ENCODE assay signal across 21 cellular contexts in the genomic region with DNA sequence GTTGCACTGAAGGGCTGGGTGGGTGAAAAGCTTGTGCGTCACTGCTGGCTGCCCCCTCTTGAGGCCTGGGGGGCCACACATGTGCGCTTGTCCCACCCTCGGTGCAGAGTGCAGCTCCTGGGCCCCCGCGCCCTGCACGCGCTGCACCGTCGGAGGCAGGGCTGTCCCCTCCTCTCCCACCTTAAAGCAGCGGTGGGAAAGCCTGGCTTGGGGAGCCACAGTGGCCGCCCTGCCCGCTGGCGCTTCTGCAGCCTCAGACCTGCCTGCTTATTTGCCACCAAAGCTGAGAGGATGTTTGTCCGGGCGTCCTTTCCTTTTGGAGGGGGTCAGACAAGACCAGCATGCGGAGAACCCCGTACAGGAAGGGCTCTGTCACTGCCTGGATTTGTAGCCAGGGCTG. TPM values are rescaled to one million over a fixed set of nuclear protein-coding genes. Genes with fewer than 3 reads are reported as not detected.
DNase-seq lines count a peak whose midpoint lies in the region; ATAC-seq, FAIRE-seq and TF ChIP-seq lines count a peak whose summit lies in the region.
"Had no signal": no experiment of that assay in that cellular context is flagged by ENCODE, and none has a peak within 500 bp of the region (broad histone marks: within the 10 kb centered on the region; RNA-seq: fewer than 3 reads in every experiment).

No MANE protein-coding gene starts in this region.

- no peak for TF ChIP-seq EP300 in HepG2 (IDR thresholded peaks at IDR 0.05; ENCODE audit: low read depth in 2 of 2, low read length in 2 of 2)
- no peak for TF ChIP-seq EP300 in HepG2 (CRISPR knock-in tag; IDR thresholded peaks at IDR 0.05; ENCODE audit: borderline replicate concordance)

- H4K20me1 ChIP-seq in HepG2 (ENCODE audit: insufficient read depth, low read length): no peaks in the 10 kb centered on the region

- TF ChIP-seq CTCF in HepG2 (CRISPR knock-in tag; IDR thresholded peaks at IDR 0.05) (no peak), right lobe of liver (IDR thresholded peaks at IDR 0.05) (no peak), RWPE1 (conservative IDR thresholded peaks at IDR 0.05; ENCODE audit: low read depth) (no peak)

- no peaks in the 10 kb centered on the region for H3K27me3 ChIP-seq in HepG2 (ENCODE audit: control insufficient read depth in 1 of 2, insufficient read depth in 2 of 2, low read length in 2 of 2)
- no peaks in the 10 kb centered on the region for H3K27me3 ChIP-seq in right lobe of liver
- no peaks in the 10 kb centered on the region for H3K27me3 ChIP-seq in mesenchymal stem cell (ENCODE audit: control insufficient read depth in 1 of 2, insufficient read depth in 1 of 2, low read length in 2 of 2)
- H3K27me3 ChIP-seq: Peyer's patch, SJCRH30 had no signal

- no peak overlapping the region for H3K4me3 ChIP-seq in HepG2 (replicated peaks in 1 of 3; ENCODE audit: insufficient read depth in 1 of 3, low read depth in 2 of 3, low read length in 3 of 3)
- no peak overlapping the region for H3K4me3 ChIP-seq in right lobe of liver
- H3K4me3 ChIP-seq in mesenchymal stem cell (ENCODE audit: insufficient read depth in 1 of 2, low read depth in 1 of 2, low read length in 2 of 2): peak overlapping the region in 1 of 2 experiments; percentile 65
- H3K4me3 ChIP-seq: Peyer's patch, SJCRH30 had no signal

- H3K9ac ChIP-seq in HepG2 (ENCODE audit: insufficient read depth, low read depth, low read length) (no peak overlapping the region), mesenchymal stem cell (ENCODE audit: low read length) (peak overlapping the region; percentile 84)
- H3K9ac ChIP-seq: KMS-11 had no signal

- BruUV-seq in HepG2 (replicated peaks; lab: Mats Ljungman, UMichigan): no TSS peak

- H2BK12ac ChIP-seq in mesenchymal stem cell (ENCODE audit: low read length in 2 of 2): peak overlapping the region in 1 of 2 experiments; percentile 25

- DNase-seq in HepG2 (ENCODE audit: low spot score) (no peak), right lobe of liver (no peak), RWPE1 (ENCODE audit: low spot score) (no peak), mesenchymal stem cell (no peak), NCI-H1092 treated with DMSO at 0.1 percent for 48 hours (lab: John Stamatoyannopoulos, UW) (no peak)
- DNase-seq: CD4-positive, CD25-positive, alpha-beta regulatory T cell; DMS79; GOT3; NCI-H1105 treated with DMSO at 0.1 percent for 48 hours; NCI-H1694; NCI-H2081 treated with DMSO at 0.1 percent for 48 hours; NCI-H2171 treated with DMSO at 0.1 percent for 48 hours; NCI-H446; NCI-H526; Peyer's patch; SJCRH30; T-helper 1 cell had no signal

- peaks cover 56% of the 10 kb centered on the region for H3K79me1 ChIP-seq in mesenchymal stem cell (replicated peaks; ENCODE audit: low read length, poor library complexity, severe bottlenecking)

- CTCF ChIA-PET in HepG2 (lab: Yijun Ruan, JAX; ENCODE audit: low intra/inter-chr PET ratio, low total read pairs) (no interaction called here), RWPE1 (lab: Yijun Ruan, JAX) (no interaction called here)

- POLR2A ChIA-PET in HepG2 (lab: Yijun Ruan, JAX): no interaction called here
- POLR2A ChIA-PET in RWPE1 (lab: Yijun Ruan, JAX; ENCODE audit: low non-redundant PET): no interaction called here

- no peak for TF ChIP-seq RAD21 in HepG2 (CRISPR knock-in tag; IDR thresholded peaks at IDR 0.05)

- H3K14ac ChIP-seq in mesenchymal stem cell (ENCODE audit: low read length in 2 of 2): no peak overlapping the region

- no peak overlapping the region for H2AK5ac ChIP-seq in mesenchymal stem cell (ENCODE audit: low read length, severe bottlenecking)

- TF ChIP-seq POLR2A in HepG2 (IDR thresholded peaks at IDR 0.05; ENCODE audit: insufficient read depth in 1 of 2, low read depth in 2 of 2, low read length in 2 of 2) (no peak), right lobe of liver (IDR thresholded peaks at IDR 0.05) (no peak)

- FAIRE-seq in HepG2 (lab: Jason Lieb, UNC): no peak
- FAIRE-seq: A204.1 had no signal

- H3K18ac ChIP-seq in mesenchymal stem cell (ENCODE audit: low read depth in 1 of 2, low read length in 2 of 2): no peak overlapping the region

- H2BK5ac ChIP-seq in mesenchymal stem cell (ENCODE audit: low read depth, low read length, poor library complexity, severe bottlenecking): no peak overlapping the region

- 95% methylated on average over 15 of the region's 17 CpGs for WGBS in HepG2 (ENCODE audit: low lambda C conversion rate)
- 98% methylated on average over 7 of the region's 17 CpGs for WGBS in right lobe of liver (ENCODE audit: insufficient coverage, low coverage, low lambda C conversion rate, missing lambda C conversion rate)
- 94% methylated on average over 17 of the region's 17 CpGs for WGBS in mesenchymal stem cell

- peak overlapping the region; percentile 37 for H4K91ac ChIP-seq in mesenchymal stem cell (ENCODE audit: low read length)

- H2AFZ ChIP-seq in HepG2 (ENCODE audit: low read length) (no peak overlapping the region), mesenchymal stem cell (ENCODE audit: low read depth, low read length) (no peak overlapping the region)

- intact Hi-C loops in HepG2 (cut with micrococcal nuclease; ENCODE audit: unreplicated experiment) (no loop called here), right lobe of liver (cut with DNase I) (no loop called here)

- H4K8ac ChIP-seq in mesenchymal stem cell (ENCODE audit: low read length): no peak overlapping the region

- no peak overlapping the region for H3K27ac ChIP-seq in HepG2 (ENCODE audit: extremely low read length, insufficient read depth, low read length)
- H3K27ac ChIP-seq in right lobe of liver: no peak overlapping the region
- peak overlapping the region; percentile 54 for H3K27ac ChIP-seq in RWPE1
- no peak overlapping the region for H3K27ac ChIP-seq in mesenchymal stem cell (ENCODE audit: low read length, poor library complexity, severe bottlenecking)
- H3K27ac ChIP-seq: KMS-11, Peyer's patch, SJCRH30 had no signal

- H3K4me1 ChIP-seq in HepG2 (ENCODE audit: insufficient read depth, low read length): peaks cover 27% of the 10 kb centered on the region
- H3K4me1 ChIP-seq in right lobe of liver: no peaks in the 10 kb centered on the region
- peaks cover 48% of the 10 kb centered on the region for H3K4me1 ChIP-seq in mesenchymal stem cell (ENCODE audit: control insufficient read depth, insufficient read depth, low read depth, low read length)

- H3K79me2 ChIP-seq in HepG2 (ENCODE audit: insufficient read depth, low read length): peaks cover 4% of the 10 kb centered on the region

- no peak overlapping the region for H2BK120ac ChIP-seq in mesenchymal stem cell (ENCODE audit: low read depth, low read length)

- ATAC-seq in HepG2 (no peak), right lobe of liver (no peak), GM18498 (IDR thresholded peaks at IDR 0.05; ENCODE audit: unreplicated experiment) (no peak), GM21526 (IDR thresholded peaks at IDR 0.05; ENCODE audit: low FRiP score, unreplicated experiment) (no peak)

- in situ Hi-C loops in HepG2 (cut with HindIII; ENCODE audit: extremely low pct_ligation_motif_present, low pct_unique_long_range_greater_than_20kb): no loop called here

- H3K23ac ChIP-seq in mesenchymal stem cell (ENCODE audit: low read length in 2 of 2): no peak overlapping the region

- no peak overlapping the region for H3K4ac ChIP-seq in mesenchymal stem cell (ENCODE audit: low read depth in 1 of 2, low read length in 2 of 2)

- H3K4me2 ChIP-seq in HepG2 (ENCODE audit: low read depth, low read length): no peak overlapping the region
- no peak overlapping the region for H3K4me2 ChIP-seq in mesenchymal stem cell (ENCODE audit: low read length, poor library complexity, severe bottlenecking)
- H3K4me2 ChIP-seq: KMS-11 had no signal

- no peak overlapping the region for H2BK15ac ChIP-seq in mesenchymal stem cell (ENCODE audit: low read depth, poor library complexity, severe bottlenecking)

- H3K36me3 ChIP-seq in HepG2 (replicated peaks in 1 of 2; ENCODE audit: control insufficient read depth in 1 of 2, insufficient read depth in 2 of 2, low read length in 2 of 2) (peaks cover 33 to 76% of the 10 kb centered on the region in 2 experiments), right lobe of liver (peaks cover 0 to 32% (median 9%) of the 10 kb centered on the region in 4 donors), mesenchymal stem cell (ENCODE audit: control insufficient read depth in 1 of 2, insufficient read depth in 2 of 2, low read depth in 1 of 2, low read length in 2 of 2) (peaks cover 75 to 76% of the 10 kb centered on the region in 2 experiments)

- H3K9me3 ChIP-seq in HepG2 (ENCODE audit: low read length) (no peaks in the 10 kb centered on the region), right lobe of liver (no peaks in the 10 kb centered on the region), mesenchymal stem cell (ENCODE audit: control insufficient read depth, low read length) (no peaks in the 10 kb centered on the region)
- H3K9me3 ChIP-seq: Peyer's patch, SJCRH30 had no signal

RNA-seq across cellular contexts. Expression of gene PLEKHJ1, which starts 26.7 kb away (rescaled TPM):
- total RNA-seq in HepG2 (2016; rRNA removed; fragmentation: Illumina TruSeq; extraction: Trizol) (108 and 130 TPM in 2 replicates), right lobe of liver (10 to 100 TPM; 24.4 to 49.3 (median 28.6) TPM)
- total RNA-seq in HepG2 (2016; cell fraction: cytosol; rRNA removed; fragmentation: Illumina TruSeq; extraction: Trizol; ENCODE audit: low read depth): 129 and 146 TPM in 2 replicates
- 99.2 and 143 TPM in 2 replicates for total RNA-seq in HepG2 (2016; cell fraction: insoluble cytoplasmic fraction; rRNA removed; fragmentation: Illumina TruSeq; extraction: Trizol)
- 198 and 217 TPM in 2 replicates for total RNA-seq in HepG2 (2016; cell fraction: membrane; rRNA removed; fragmentation: Illumina TruSeq; extraction: Trizol)
- 72.7 and 85.2 TPM in 2 replicates for total RNA-seq in HepG2 (2016; cell fraction: nucleus; rRNA removed; fragmentation: Illumina TruSeq; extraction: Trizol)
- 70.5 and 89.7 TPM in 2 replicates for polyA plus RNA-seq in HepG2 (2011; rRNA removed)
- polyA plus RNA-seq in HepG2 (2011; cell fraction: cytosol; rRNA removed): 94.0 and 125 TPM in 2 replicates
- 130 and 144 TPM in 2 replicates for polyA plus RNA-seq in HepG2 (2011; cell fraction: nucleus; rRNA removed)
- 41.8 and 57.9 TPM in 2 replicates for polyA plus RNA-seq in HepG2 (2012)
- polyA plus RNA-seq in HepG2 (2016; cell fraction: cytosol; fragmentation: Illumina TruSeq; extraction: Trizol; ENCODE audit: low read depth): 147 and 176 TPM in 2 replicates
- polyA plus RNA-seq in HepG2 (2016; cell fraction: insoluble cytoplasmic fraction; fragmentation: Illumina TruSeq; extraction: Trizol; ENCODE audit: low read depth): 97.4 and 103 TPM in 2 replicates
- 170 and 175 TPM in 2 replicates for polyA plus RNA-seq in HepG2 (2016; cell fraction: membrane; fragmentation: Illumina TruSeq; extraction: Trizol; ENCODE audit: low read depth)
- 156 and 163 TPM in 2 replicates for polyA plus RNA-seq in HepG2 (2016; cell fraction: nucleus; fragmentation: Illumina TruSeq; extraction: Trizol; ENCODE audit: insufficient read depth, low read depth)
- 33.4 and 58.0 TPM in 2 replicates for polyA minus RNA-seq in HepG2 (2011; rRNA and poly(A)+ RNA removed; ENCODE audit: low replicate concordance)
- polyA minus RNA-seq in HepG2 (2011; cell fraction: cytosol; rRNA and poly(A)+ RNA removed): 18.1 and 22.7 TPM in 2 replicates
- polyA minus RNA-seq in HepG2 (2011; cell fraction: nucleus; rRNA and poly(A)+ RNA removed): 23.2 and 28.0 TPM in 2 replicates
- polyA plus RNA-seq in mesenchymal stem cell (2013, experiment 1 of 2): 53.7 TPM
- polyA plus RNA-seq in mesenchymal stem cell (2013, experiment 2 of 2): 52.9 TPM

RNA-seq across cellular contexts. Expression of gene SF3A2, which starts 27.2 kb away (rescaled TPM):
- 8.8 and 10.1 TPM in 2 replicates for total RNA-seq in HepG2 (2016; rRNA removed; fragmentation: Illumina TruSeq; extraction: Trizol)
- 11.7 and 13.9 TPM in 2 replicates for total RNA-seq in HepG2 (2016; cell fraction: cytosol; rRNA removed; fragmentation: Illumina TruSeq; extraction: Trizol; ENCODE audit: low read depth)
- 8.6 and 13.2 TPM in 2 replicates for total RNA-seq in HepG2 (2016; cell fraction: insoluble cytoplasmic fraction; rRNA removed; fragmentation: Illumina TruSeq; extraction: Trizol)
- total RNA-seq in HepG2 (2016; cell fraction: membrane; rRNA removed; fragmentation: Illumina TruSeq; extraction: Trizol): 13.1 and 15.2 TPM in 2 replicates
- total RNA-seq in HepG2 (2016; cell fraction: nucleus; rRNA removed; fragmentation: Illumina TruSeq; extraction: Trizol): 16.1 and 17.8 TPM in 2 replicates
- polyA plus RNA-seq in HepG2 (2011; rRNA removed): 7.9 and 8.6 TPM in 2 replicates
- 6.1 and 7.3 TPM in 2 replicates for polyA plus RNA-seq in HepG2 (2011; cell fraction: cytosol; rRNA removed)
- 34.7 and 47.7 TPM in 2 replicates for polyA plus RNA-seq in HepG2 (2011; cell fraction: nucleus; rRNA removed)
- 34.0 and 34.2 TPM in 2 replicates for polyA plus RNA-seq in HepG2 (2012)
- 12.1 and 13.8 TPM in 2 replicates for polyA plus RNA-seq in HepG2 (2016; cell fraction: cytosol; fragmentation: Illumina TruSeq; extraction: Trizol; ENCODE audit: low read depth)
- polyA plus RNA-seq in HepG2 (2016; cell fraction: insoluble cytoplasmic fraction; fragmentation: Illumina TruSeq; extraction: Trizol; ENCODE audit: low read depth): 18.7 and 31.5 TPM in 2 replicates
- polyA plus RNA-seq in HepG2 (2016; cell fraction: membrane; fragmentation: Illumina TruSeq; extraction: Trizol; ENCODE audit: low read depth): 17.7 and 21.0 TPM in 2 replicates
- 46.1 and 47.0 TPM in 2 replicates for polyA plus RNA-seq in HepG2 (2016; cell fraction: nucleus; fragmentation: Illumina TruSeq; extraction: Trizol; ENCODE audit: insufficient read depth, low read depth)
- polyA minus RNA-seq in HepG2 (2011; rRNA and poly(A)+ RNA removed; ENCODE audit: low replicate concordance): 20.0 and 24.2 TPM in 2 replicates
- polyA minus RNA-seq in HepG2 (2011; cell fraction: cytosol; rRNA and poly(A)+ RNA removed): 16.0 and 20.6 TPM in 2 replicates
- polyA minus RNA-seq in HepG2 (2011; cell fraction: nucleus; rRNA and poly(A)+ RNA removed): 34.1 and 34.2 TPM in 2 replicates
- 10 to 100 TPM; 14.0 to 22.1 (median 19.1) TPM for total RNA-seq in right lobe of liver
- polyA plus RNA-seq in mesenchymal stem cell (2013, experiment 1 of 2): 66.8 TPM
- polyA plus RNA-seq in mesenchymal stem cell (2013, experiment 2 of 2): 60.7 TPM

RNA-seq across cellular contexts. Expression of gene AMH, which starts 39.7 kb away (rescaled TPM):
- total RNA-seq in HepG2 (2016; rRNA removed; fragmentation: Illumina TruSeq; extraction: Trizol) (0.18 TPM in 1 of 2 replicates, not detected in the other), right lobe of liver (1 to 10 TPM in 1 of 6 experiments, under 1 TPM in 5; 0.24 to 1.2 (median 0.59) TPM)
- total RNA-seq in HepG2 (2016; cell fraction: cytosol; rRNA removed; fragmentation: Illumina TruSeq; extraction: Trizol; ENCODE audit: low read depth): not detected in 2 replicates
- not detected in 2 replicates for total RNA-seq in HepG2 (2016; cell fraction: insoluble cytoplasmic fraction; rRNA removed; fragmentation: Illumina TruSeq; extraction: Trizol)
- total RNA-seq in HepG2 (2016; cell fraction: membrane; rRNA removed; fragmentation: Illumina TruSeq; extraction: Trizol): 0.09 TPM in 1 of 2 replicates, not detected in the other
- total RNA-seq in HepG2 (2016; cell fraction: nucleus; rRNA removed; fragmentation: Illumina TruSeq; extraction: Trizol): not detected in 2 replicates
- polyA plus RNA-seq in HepG2 (2011; rRNA removed): 0.03 and 0.04 TPM in 2 replicates
- polyA plus RNA-seq in HepG2 (2011; cell fraction: cytosol; rRNA removed): 0.05 TPM in 1 of 2 replicates, not detected in the other
- 1.2 and 2.0 TPM in 2 replicates for polyA plus RNA-seq in HepG2 (2011; cell fraction: nucleus; rRNA removed)
- 0.08 TPM in 1 of 2 replicates, not detected in the other for polyA plus RNA-seq in HepG2 (2012)
- polyA plus RNA-seq in HepG2 (2016; cell fraction: cytosol; fragmentation: Illumina TruSeq; extraction: Trizol; ENCODE audit: low read depth): 0.06 TPM in 1 of 2 replicates, not detected in the other
- not detected in 2 replicates for polyA plus RNA-seq in HepG2 (2016; cell fraction: insoluble cytoplasmic fraction; fragmentation: Illumina TruSeq; extraction: Trizol; ENCODE audit: low read depth)
- not detected in 2 replicates for polyA plus RNA-seq in HepG2 (2016; cell fraction: membrane; fragmentation: Illumina TruSeq; extraction: Trizol; ENCODE audit: low read depth)
- polyA plus RNA-seq in HepG2 (2016; cell fraction: nucleus; fragmentation: Illumina TruSeq; extraction: Trizol; ENCODE audit: insufficient read depth, low read depth): 0.51 TPM in 2 replicates
- polyA minus RNA-seq in HepG2 (2011; rRNA and poly(A)+ RNA removed; ENCODE audit: low replicate concordance): 0.48 and 1.0 TPM in 2 replicates
- polyA minus RNA-seq in HepG2 (2011; cell fraction: cytosol; rRNA and poly(A)+ RNA removed): not detected in 2 replicates
- polyA minus RNA-seq in HepG2 (2011; cell fraction: nucleus; rRNA and poly(A)+ RNA removed): 0.62 TPM in 1 of 2 replicates, not detected in the other
- polyA plus RNA-seq in mesenchymal stem cell (2013, experiment 1 of 2): 3.1 TPM
- 3.1 TPM for polyA plus RNA-seq in mesenchymal stem cell (2013, experiment 2 of 2)
- polyA plus RNA-seq: CD4-positive, CD25-positive, alpha-beta regulatory T cell had no signal

RNA-seq across cellular contexts. Expression of gene DOT1L, which starts 45.7 kb away (rescaled TPM):
- total RNA-seq in HepG2 (2016; rRNA removed; fragmentation: Illumina TruSeq; extraction: Trizol) (7.5 and 9.7 TPM in 2 replicates), right lobe of liver (10 to 100 TPM; 10.3 to 23.5 (median 14.9) TPM)
- total RNA-seq in HepG2 (2016; cell fraction: cytosol; rRNA removed; fragmentation: Illumina TruSeq; extraction: Trizol; ENCODE audit: low read depth): 20.6 and 20.7 TPM in 2 replicates
- total RNA-seq in HepG2 (2016; cell fraction: insoluble cytoplasmic fraction; rRNA removed; fragmentation: Illumina TruSeq; extraction: Trizol): 6.4 and 8.2 TPM in 2 replicates
- total RNA-seq in HepG2 (2016; cell fraction: membrane; rRNA removed; fragmentation: Illumina TruSeq; extraction: Trizol): 12.0 and 15.8 TPM in 2 replicates
- 12.3 and 14.9 TPM in 2 replicates for total RNA-seq in HepG2 (2016; cell fraction: nucleus; rRNA removed; fragmentation: Illumina TruSeq; extraction: Trizol)
- 14.6 and 17.9 TPM in 2 replicates for polyA plus RNA-seq in HepG2 (2011; rRNA removed)
- 6.1 and 9.5 TPM in 2 replicates for polyA plus RNA-seq in HepG2 (2011; cell fraction: cytosol; rRNA removed)
- 138 and 210 TPM in 2 replicates for polyA plus RNA-seq in HepG2 (2011; cell fraction: nucleus; rRNA removed)
- polyA plus RNA-seq in HepG2 (2012): 22.3 and 23.3 TPM in 2 replicates
- 2.5 and 3.3 TPM in 2 replicates for polyA plus RNA-seq in HepG2 (2016; cell fraction: cytosol; fragmentation: Illumina TruSeq; extraction: Trizol; ENCODE audit: low read depth)
- 10.5 and 15.3 TPM in 2 replicates for polyA plus RNA-seq in HepG2 (2016; cell fraction: insoluble cytoplasmic fraction; fragmentation: Illumina TruSeq; extraction: Trizol; ENCODE audit: low read depth)
- polyA plus RNA-seq in HepG2 (2016; cell fraction: membrane; fragmentation: Illumina TruSeq; extraction: Trizol; ENCODE audit: low read depth): 7.1 TPM in 2 replicates
- 76.0 and 84.3 TPM in 2 replicates for polyA plus RNA-seq in HepG2 (2016; cell fraction: nucleus; fragmentation: Illumina TruSeq; extraction: Trizol; ENCODE audit: insufficient read depth, low read depth)
- 36.8 and 45.6 TPM in 2 replicates for polyA minus RNA-seq in HepG2 (2011; rRNA and poly(A)+ RNA removed; ENCODE audit: low replicate concordance)
- 21.6 and 26.0 TPM in 2 replicates for polyA minus RNA-seq in HepG2 (2011; cell fraction: cytosol; rRNA and poly(A)+ RNA removed)
- 30.1 and 31.9 TPM in 2 replicates for polyA minus RNA-seq in HepG2 (2011; cell fraction: nucleus; rRNA and poly(A)+ RNA removed)
- polyA plus RNA-seq in mesenchymal stem cell (2013, experiment 1 of 2): 8.7 TPM
- polyA plus RNA-seq in mesenchymal stem cell (2013, experiment 2 of 2): 8.0 TPM

RNA-seq across cellular contexts. Expression of gene JSRP1, which starts 46.8 kb away (rescaled TPM):
- total RNA-seq in HepG2 (2016; rRNA removed; fragmentation: Illumina TruSeq; extraction: Trizol) (0.38 and 0.73 TPM in 2 replicates), right lobe of liver (under 1 TPM in 3 of 6 experiments, not detected in 3; 0.28 to 0.81 (median 0.42) TPM)
- total RNA-seq in HepG2 (2016; cell fraction: cytosol; rRNA removed; fragmentation: Illumina TruSeq; extraction: Trizol; ENCODE audit: low read depth): 1.1 TPM in 2 replicates
- 0.54 and 0.56 TPM in 2 replicates for total RNA-seq in HepG2 (2016; cell fraction: insoluble cytoplasmic fraction; rRNA removed; fragmentation: Illumina TruSeq; extraction: Trizol)
- 0.96 and 1.2 TPM in 2 replicates for total RNA-seq in HepG2 (2016; cell fraction: membrane; rRNA removed; fragmentation: Illumina TruSeq; extraction: Trizol)
- total RNA-seq in HepG2 (2016; cell fraction: nucleus; rRNA removed; fragmentation: Illumina TruSeq; extraction: Trizol): 0.40 and 0.69 TPM in 2 replicates
- polyA plus RNA-seq in HepG2 (2011; rRNA removed): 0.16 and 0.39 TPM in 2 replicates
- 0.27 and 0.36 TPM in 2 replicates for polyA plus RNA-seq in HepG2 (2011; cell fraction: cytosol; rRNA removed)
- polyA plus RNA-seq in HepG2 (2011; cell fraction: nucleus; rRNA removed): 0.29 TPM in 1 of 2 replicates, not detected in the other
- polyA plus RNA-seq in HepG2 (2012): 0.41 and 0.44 TPM in 2 replicates
- 0.88 and 1.2 TPM in 2 replicates for polyA plus RNA-seq in HepG2 (2016; cell fraction: cytosol; fragmentation: Illumina TruSeq; extraction: Trizol; ENCODE audit: low read depth)
- 0.73 and 0.80 TPM in 2 replicates for polyA plus RNA-seq in HepG2 (2016; cell fraction: insoluble cytoplasmic fraction; fragmentation: Illumina TruSeq; extraction: Trizol; ENCODE audit: low read depth)
- polyA plus RNA-seq in HepG2 (2016; cell fraction: membrane; fragmentation: Illumina TruSeq; extraction: Trizol; ENCODE audit: low read depth): 0.84 and 1.0 TPM in 2 replicates
- polyA plus RNA-seq in HepG2 (2016; cell fraction: nucleus; fragmentation: Illumina TruSeq; extraction: Trizol; ENCODE audit: insufficient read depth, low read depth): 0.57 and 0.95 TPM in 2 replicates
- polyA minus RNA-seq in HepG2 (2011; rRNA and poly(A)+ RNA removed; ENCODE audit: low replicate concordance): not detected in 2 replicates
- not detected in 2 replicates for polyA minus RNA-seq in HepG2 (2011; cell fraction: cytosol; rRNA and poly(A)+ RNA removed)
- not detected in 2 replicates for polyA minus RNA-seq in HepG2 (2011; cell fraction: nucleus; rRNA and poly(A)+ RNA removed)
- 0.17 TPM for polyA plus RNA-seq in mesenchymal stem cell (2013, experiment 1 of 2)
- 0.10 TPM for polyA plus RNA-seq in mesenchymal stem cell (2013, experiment 2 of 2)
- total RNA-seq: Peyer's patch had no signal
